Comparison of ENCODE assay signal across 7 cellular contexts in genomic region chr1:153506831-153507413, GRCh38. TPM values are rescaled to one million over a fixed set of nuclear protein-coding genes. Genes with fewer than 3 reads are reported as not detected.
A peak's percentile ranks its signal among the peaks of the same experiment; 100 is the strongest.
DNase-seq lines count a peak whose midpoint lies in the region; ATAC-seq and TF ChIP-seq lines count a peak whose summit lies in the region.

No MANE protein-coding gene starts in this region.

- peaks cover 30% of the 10 kb centered on the region for H3K4me1 Mint-ChIP-seq in nephron progenitor cell

- intact Hi-C loops in esophagus squamous epithelium (cut with DNase I) (no loop called here), uterus (cut with DNase I; ENCODE audit: low total_unique reads) (no loop called here)

- H3K4me3 ChIP-seq in esophagus squamous epithelium (no peak overlapping the region), uterus (peak overlapping the region in 1 of 2 donors; percentile 2)

- no peak for TF ChIP-seq POLR2A in esophagus squamous epithelium (IDR thresholded peaks at IDR 0.05)
- TF ChIP-seq POLR2A in uterus (IDR thresholded peaks at IDR 0.05): peak in 1 of 2 donors; percentile 12

- TF ChIP-seq CTCF in esophagus squamous epithelium (IDR thresholded peaks at IDR 0.05) (no peak), uterus (IDR thresholded peaks at IDR 0.05) (peak in 1 of 4 experiments; percentile 11), nephron progenitor cell (IDR thresholded peaks at IDR 0.05) (no peak)

- H3K4me1 ChIP-seq in esophagus squamous epithelium (peaks cover 15 to 37% (median 20%) of the 10 kb centered on the region in 3 donors), uterus (peaks cover 8 to 23% of the 10 kb centered on the region in 2 donors)

- no peaks in the 10 kb centered on the region for H3K36me3 Mint-ChIP-seq in nephron progenitor cell (ENCODE audit: low read depth)

- H3K27me3 ChIP-seq in esophagus squamous epithelium (no peaks in the 10 kb centered on the region), uterus (no peaks in the 10 kb centered on the region)

- H3K27ac ChIP-seq in esophagus squamous epithelium (peak overlapping the region; percentile 61 to 88 (median 73)), uterus (peak overlapping the region; percentile 84 to 92)

- H3K9me3 ChIP-seq in esophagus squamous epithelium (no peaks in the 10 kb centered on the region), uterus (no peaks in the 10 kb centered on the region)

- WGBS in esophagus squamous epithelium, 2 donors: 33 to 34% methylated on average over 6 to 7 of the region's 7 CpGs

- no peak overlapping the region for H3K4me3 Mint-ChIP-seq in nephron progenitor cell

- peak; percentile 94 for DNase-seq in NCI-H226
- DNase-seq in esophagus squamous epithelium (lab: John Stamatoyannopoulos, UW): no peak
- DNase-seq in mucosa of gallbladder (ENCODE audit: low spot score): peak; percentile 87
- DNase-seq in uterus: peak; percentile 94 to 96
- DNase-seq in nephron progenitor cell: no peak

- peaks cover 14% of the 10 kb centered on the region for H3K27me3 Mint-ChIP-seq in nephron progenitor cell (ENCODE audit: low read depth, poor library complexity)

- H3K36me3 ChIP-seq in esophagus squamous epithelium (no peaks in the 10 kb centered on the region), uterus (no peaks in the 10 kb centered on the region)

- ATAC-seq in HG03280 (IDR thresholded peaks at IDR 0.05; ENCODE audit: unreplicated experiment) (no peak), HG02798 (IDR thresholded peaks at IDR 0.05; ENCODE audit: poor library complexity, unreplicated experiment) (no peak)

- H3K9me3 Mint-ChIP-seq in nephron progenitor cell: no peaks in the 10 kb centered on the region

- no peak overlapping the region for H3K27ac Mint-ChIP-seq in nephron progenitor cell

RNA-seq across cellular contexts. Expression of gene S100A6, which starts 28.9 kb away (rescaled TPM):
- total RNA-seq in esophagus squamous epithelium: 100 to 1,000 TPM; 270 to 943 (median 394) TPM
- total RNA-seq in mucosa of gallbladder: 824 TPM
- 100 to 1,000 TPM in 3 of 4 donors, 10 to 100 TPM in 1; 55.5 to 729 (median 448) TPM for total RNA-seq in uterus

RNA-seq across cellular contexts. Expression of gene S100A5, which starts 33.8 kb away (rescaled TPM):
- not detected for total RNA-seq in esophagus squamous epithelium
- total RNA-seq in mucosa of gallbladder: not detected
- not detected for total RNA-seq in uterus

RNA-seq across cellular contexts. Expression of gene S100A4, which starts 38.7 kb away (rescaled TPM):
- total RNA-seq in esophagus squamous epithelium: 100 to 1,000 TPM in 2 of 4 donors, 10 to 100 TPM in 2; 58.6 to 205 (median 122) TPM
- total RNA-seq in mucosa of gallbladder: 66.8 TPM
- 100 to 1,000 TPM in 3 of 4 donors, 10 to 100 TPM in 1; 58.9 to 226 (median 155) TPM for total RNA-seq in uterus

RNA-seq across cellular contexts. Expression of gene S100A3, which starts 42.1 kb away (rescaled TPM):
- total RNA-seq in esophagus squamous epithelium: 10 to 100 TPM in 1 of 4 donors, 1 to 10 TPM in 3; 1.2 to 16.5 (median 9.2) TPM
- not detected for total RNA-seq in mucosa of gallbladder
- 1 to 10 TPM in 2 of 4 donors, not detected in 2; 1.2 to 3.7 TPM for total RNA-seq in uterus

RNA-seq across cellular contexts. Expression of gene S100A7, which starts 46.5 kb away (rescaled TPM):
- total RNA-seq in esophagus squamous epithelium (1,000 to 10,000 TPM in 2 of 4 donors, 100 to 1,000 TPM in 1, 1 to 10 TPM in 1; 8.8 to 9,163 (median 3,171) TPM), mucosa of gallbladder (not detected), uterus (1 to 10 TPM in 1 of 4 donors, not detected in 3; 3.5 TPM)

Comparison
In these comparisons a context has a peak if more than half of its experiments do, and no peak if none do; other contexts are left out.
1. DNase-seq: peak in NCI-H226 (single experiment), mucosa of gallbladder (single experiment) and uterus (2 of 2); none in esophagus squamous epithelium (single experiment) and nephron progenitor cell (single experiment).